Comparison of ENCODE assay signal across 17 cellular contexts in the genomic region with DNA sequence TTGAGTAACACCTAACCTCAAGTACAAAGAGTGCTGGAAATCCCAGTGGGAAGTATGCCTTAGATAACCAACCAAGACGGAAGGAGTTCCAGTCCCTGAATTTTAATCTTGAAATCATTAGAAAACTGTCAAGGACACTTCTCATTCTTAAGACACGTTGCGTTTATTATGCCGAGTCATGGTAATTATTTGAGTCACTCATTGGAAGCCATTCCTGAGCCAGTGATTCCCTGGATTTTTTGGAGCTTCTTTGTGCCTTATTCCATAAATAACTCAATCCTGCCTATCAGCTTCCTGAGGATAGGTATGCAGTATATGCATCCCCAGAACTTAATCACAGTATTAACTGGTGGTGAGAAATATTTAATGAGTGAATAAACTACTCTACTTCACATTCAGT.
DNase-seq lines count a peak whose midpoint lies in the region; ATAC-seq, FAIRE-seq and TF ChIP-seq lines count a peak whose summit lies in the region.
"Had no signal": no experiment of that assay in that cellular context is flagged by ENCODE, and none has a peak within 500 bp of the region (broad histone marks: within the 10 kb centered on the region; RNA-seq: fewer than 3 reads in every experiment).

No MANE protein-coding gene starts in this region.

- H4K5ac ChIP-seq in IMR-90 (ENCODE audit: low read depth, low read length) (no peak overlapping the region), H1 (ENCODE audit: insufficient read length, low read depth, low read length) (no peak overlapping the region)

- H3K23me2 ChIP-seq in H1 (ENCODE audit: low read depth, low read length): no peaks in the 10 kb centered on the region; the same call in 1 of the 2 replicates

- H3K14ac ChIP-seq in IMR-90 (replicated peaks; ENCODE audit: low read depth, low read length) (no peak overlapping the region), H1 (ENCODE audit: insufficient read length) (no peak overlapping the region)

- in situ Hi-C loops in Caki2 (cut with HindIII; ENCODE audit: low pct_unique_long_range_greater_than_20kb, low sequenced_read_pairs): no loop called here
- in situ Hi-C loops in IMR-90 (cut with MboI; ENCODE audit: low sequenced_read_pairs): no loop called here

- no peaks in the 10 kb centered on the region for H4K20me1 ChIP-seq in IMR-90 (ENCODE audit: insufficient read depth, low read length)
- peaks cover 6 to 9% of the 10 kb centered on the region in 2 experiments for H4K20me1 ChIP-seq in H1 (replicated peaks in 1 of 2; ENCODE audit: control insufficient read depth in 1 of 2, insufficient read depth in 2 of 2, low read length in 2 of 2)
- H4K20me1 ChIP-seq: BLaER1 had no signal

- H3K4me1 ChIP-seq in IMR-90 (ENCODE audit: control insufficient read depth, insufficient read depth, low read length): no peaks in the 10 kb centered on the region; the same call in 1 of the 2 replicates
- peaks cover 0 to 2% (median 0%) of the 10 kb centered on the region in 4 experiments; a peak in 2 of 7 replicates for H3K4me1 ChIP-seq in H1 (replicated peaks in 1 of 4; ENCODE audit: control insufficient read depth in 3 of 4, insufficient read depth in 4 of 4, low read length in 3 of 4)

- H2BK15ac ChIP-seq in IMR-90 (ENCODE audit: low read depth, low read length) (no peak overlapping the region), H1 (ENCODE audit: low read length) (no peak overlapping the region)

- H2AK5ac ChIP-seq in IMR-90 (ENCODE audit: low read depth, low read length) (no peak overlapping the region), H1 (ENCODE audit: low read depth, low read length) (no peak overlapping the region)

- H2BK120ac ChIP-seq in IMR-90 (ENCODE audit: low read depth, low read length) (no peak overlapping the region), H1 (replicated peaks; ENCODE audit: low read depth, low read length) (no peak overlapping the region)

- CTCF ChIA-PET in IMR-90 (lab: Yijun Ruan, JAX) (no interaction called here), H1 (lab: Charles Lee; ENCODE audit: partially characterized antibody) (interaction anchor here (0.7 to 2.3 kb wide), 11 partner anchors 8 to 459 kb away, joined by 3 to 14 read pairs (median 3); no protein-coding TSS in a partner anchor), RWPE1 (lab: Yijun Ruan, JAX) (no interaction called here)

- no peaks in the 10 kb centered on the region for H3K9me1 ChIP-seq in IMR-90 (ENCODE audit: insufficient read depth, low read length)

- no peak overlapping the region for H2AK9ac ChIP-seq in IMR-90 (replicated peaks; ENCODE audit: low read depth, low read length, poor library complexity)

- no peak for TF ChIP-seq CTCF in IMR-90 (conservative IDR thresholded peaks at IDR 0.05; ENCODE audit: low read depth, low read length)
- TF ChIP-seq CTCF in H1 (IDR thresholded peaks at IDR 0.05; ENCODE audit: control extremely low read depth in 1 of 3, insufficient read depth in 1 of 3, low read depth in 1 of 3, low read length in 3 of 3): no peak
- no peak for TF ChIP-seq CTCF in RWPE1 (conservative IDR thresholded peaks at IDR 0.05; ENCODE audit: low read depth)

- no peak for FAIRE-seq in H1 (lab: Jason Lieb, UNC)
- FAIRE-seq: GM12878 had no signal

- H3K79me1 ChIP-seq in IMR-90 (ENCODE audit: low read depth in 1 of 2, low read length in 2 of 2): no peaks in the 10 kb centered on the region
- H3K79me1 ChIP-seq in H1 (ENCODE audit: low read depth, low read length): no peaks in the 10 kb centered on the region

- POLR2A ChIA-PET in IMR-90 (lab: Charles Lee; ENCODE audit: unreplicated experiment) (no interaction called here), H1 (lab: Charles Lee; ENCODE audit: partially characterized antibody) (no interaction called here), RWPE1 (lab: Yijun Ruan, JAX; ENCODE audit: low non-redundant PET) (no interaction called here)

- H2BK5ac ChIP-seq in IMR-90 (ENCODE audit: low read depth, low read length, poor library complexity, severe bottlenecking) (no peak overlapping the region), H1 (ENCODE audit: low read depth, low read length) (no peak overlapping the region)

- H3K36me3 ChIP-seq in IMR-90 (ENCODE audit: control insufficient read depth, insufficient read depth, low read length) (no peaks in the 10 kb centered on the region), H1 (ENCODE audit: control insufficient read depth in 2 of 4, insufficient read depth in 4 of 4, low read length in 3 of 4) (no peaks in the 10 kb centered on the region)
- H3K36me3 ChIP-seq: BLaER1 had no signal

- no peaks in the 10 kb centered on the region for H3K79me2 ChIP-seq in H1 (ENCODE audit: control insufficient read depth in 1 of 2, insufficient read depth in 2 of 2, low read length in 2 of 2)

- no peak overlapping the region for H3K56ac ChIP-seq in IMR-90 (ENCODE audit: extremely low read depth, insufficient read depth, low read length)
- no peak overlapping the region for H3K56ac ChIP-seq in H1 (replicated peaks; ENCODE audit: insufficient read length, low read depth, low read length)

- H4K91ac ChIP-seq in IMR-90 (ENCODE audit: insufficient read depth, low read depth, low read length): no peak overlapping the region
- H4K91ac ChIP-seq in H1 (replicated peaks; ENCODE audit: insufficient read length, low read length): no peak overlapping the region

- dilution Hi-C loops in IMR-90 (cut with HindIII; ENCODE audit: low sequenced_read_pairs, unreplicated experiment): no loop called here

- TF ChIP-seq POLR2A in IMR-90 (IDR thresholded peaks at IDR 0.05; ENCODE audit: low read depth, low read length) (no peak), H1 (IDR thresholded peaks at IDR 0.05; ENCODE audit: control extremely low read depth in 1 of 2, low read depth in 2 of 2, low read length in 2 of 2) (no peak)

- no peak for TF ChIP-seq EP300 in H1 (IDR thresholded peaks at IDR 0.05; ENCODE audit: borderline replicate concordance in 1 of 2, low read depth in 2 of 2, low read length in 2 of 2)

- TF ChIP-seq RAD21 in IMR-90 (IDR thresholded peaks at IDR 0.05; ENCODE audit: low read length): no peak
- no peak for TF ChIP-seq RAD21 in H1 (IDR thresholded peaks at IDR 0.05 in 1 of 2, conservative IDR thresholded peaks at IDR 0.05 in 1 of 2; ENCODE audit: low read depth in 2 of 2, low read length in 2 of 2)

- no peak overlapping the region for H3K23ac ChIP-seq in IMR-90 (ENCODE audit: low read depth, low read length)
- no peak overlapping the region for H3K23ac ChIP-seq in H1 (ENCODE audit: insufficient read length)

- H3K9me3 ChIP-seq in IMR-90 (ENCODE audit: control insufficient read depth, insufficient read depth, low read length) (no peaks in the 10 kb centered on the region), H1 (ENCODE audit: insufficient read depth in 2 of 2, low read depth in 1 of 2, low read length in 1 of 2) (no peaks in the 10 kb centered on the region)
- H3K9me3 ChIP-seq: BLaER1 had no signal

- WGBS in IMR-90 (ENCODE audit: extremely low coverage in 2 of 2, insufficient read length in 1 of 2), 2 experiments: 73% methylated on average over 2 of the region's 4 CpGs; no CpG with 5 or more reads in 1 of the 2 experiments
- 77% methylated on average over 4 of the region's 4 CpGs; no CpG with 5 or more reads in 1 of the 2 experiments for WGBS in H1 (ENCODE audit: extremely low coverage in 1 of 2, insufficient coverage in 1 of 2, insufficient read length in 1 of 2, insufficient replicate concordance in 2 of 2, low coverage in 1 of 2, low lambda C conversion rate in 2 of 2, missing lambda C conversion rate in 1 of 2), 2 experiments

- no peak overlapping the region for H4K8ac ChIP-seq in IMR-90 (ENCODE audit: low read depth in 2 of 2, low read length in 2 of 2)
- no peak overlapping the region for H4K8ac ChIP-seq in H1 (ENCODE audit: extremely low read depth, insufficient read depth, low read length)

- no peak overlapping the region for H2BK12ac ChIP-seq in H1 (ENCODE audit: low read depth, low read length)

- H3K4me2 ChIP-seq in IMR-90 (ENCODE audit: low read depth, low read length) (no peak overlapping the region), H1 (ENCODE audit: insufficient read depth in 1 of 2, low read depth in 2 of 2, low read length in 2 of 2) (no peak overlapping the region)
- H3K4me2 ChIP-seq: BLaER1, GM23338 had no signal

- H3K27me3 ChIP-seq in IMR-90 (ENCODE audit: control insufficient read depth, insufficient read depth, low read length): no peaks in the 10 kb centered on the region
- H3K27me3 ChIP-seq in H1 (replicated peaks in 1 of 4; ENCODE audit: control insufficient read depth in 3 of 4, extremely low read depth in 1 of 4, insufficient read depth in 3 of 4, low read length in 3 of 4): peaks cover 54 to 93% (median 82%) of the 10 kb centered on the region in 4 experiments
- H3K27me3 ChIP-seq: BLaER1 had no signal

- H2AFZ ChIP-seq in IMR-90 (replicated peaks; ENCODE audit: low read length, poor library complexity): no peak overlapping the region
- H2AFZ ChIP-seq in H1 (ENCODE audit: low read length): no peak overlapping the region
- H2AFZ ChIP-seq: GM23338 had no signal

- H3K4me3 ChIP-seq in IMR-90 (ENCODE audit: insufficient read depth, low read depth, low read length) (no peak overlapping the region), H1 (ENCODE audit: extremely low read depth in 1 of 4, insufficient read depth in 2 of 4, low read depth in 3 of 4, low read length in 4 of 4) (no peak overlapping the region)
- H3K4me3 ChIP-seq: BLaER1, GM12878, GM23338 had no signal

- H3K4ac ChIP-seq in IMR-90 (ENCODE audit: low read depth, low read length): no peak overlapping the region
- H3K4ac ChIP-seq in H1 (replicated peaks; ENCODE audit: insufficient read length, low read depth, low read length): no peak overlapping the region

- H3K27ac ChIP-seq in IMR-90 (ENCODE audit: insufficient read depth, low read length): no peak overlapping the region
- H3K27ac ChIP-seq in H1 (ENCODE audit: low read depth, low read length): no peak overlapping the region
- H3K27ac ChIP-seq in RWPE1: no peak overlapping the region
- H3K27ac ChIP-seq: BLaER1 had no signal

- no peak overlapping the region for H3K9ac ChIP-seq in IMR-90 (ENCODE audit: low read depth, low read length)
- H3K9ac ChIP-seq in H1 (replicated peaks in 1 of 4; ENCODE audit: extremely low read depth in 1 of 4, low read depth in 3 of 4, low read length in 3 of 4): no peak overlapping the region
- H3K9ac ChIP-seq: BLaER1 had no signal

- intact Hi-C loops in IMR-90 (cut with micrococcal nuclease): no loop called here

- DNase-seq in Caki2 (ENCODE audit: low read depth): peak; percentile 11
- no peak for DNase-seq in IMR-90
- no peak for DNase-seq in H1 (ENCODE audit: low read depth in 1 of 2, low spot score in 2 of 2)
- DNase-seq in islet precursor cell: no peak
- no peak for DNase-seq in RWPE1 (ENCODE audit: low spot score)
- DNase-seq: Calu3; CD4-positive, alpha-beta memory T cell; DMS79 treated with DMSO at 0.1 percent for 48 hours; EL; H7; HFFc6 had no signal

- ATAC-seq in IMR-90 (ENCODE audit: low read depth) (no peak), GM19328 (IDR thresholded peaks at IDR 0.05; ENCODE audit: unreplicated experiment) (no peak), GM21526 (IDR thresholded peaks at IDR 0.05; ENCODE audit: low FRiP score, unreplicated experiment) (no peak)
- ATAC-seq: GM12878, GM23338, HCT116 had no signal

- H2BK20ac ChIP-seq in IMR-90 (ENCODE audit: low read depth, low read length) (no peak overlapping the region), H1 (ENCODE audit: low read length) (no peak overlapping the region)

- BruUV-seq in IMR-90 (replicated peaks; lab: Mats Ljungman, UMichigan): no TSS peak

- H3K18ac ChIP-seq in IMR-90 (ENCODE audit: low read depth, low read length) (no peak overlapping the region; the same call in 1 of the 2 replicates), H1 (ENCODE audit: extremely low read depth, low read length) (no peak overlapping the region)
